In genomic region chr6:108565893-108566292, GRCh38 we compare ENCODE assay signal across 9 cellular contexts. TPM values are rescaled to one million over a fixed set of nuclear protein-coding genes. Genes with fewer than 3 reads are reported as not detected.
A peak's percentile ranks its signal among the peaks of the same experiment; 100 is the strongest.
DNase-seq lines count a peak whose midpoint lies in the region; ATAC-seq and TF ChIP-seq lines count a peak whose summit lies in the region.
"Had no signal": no experiment of that assay in that cellular context is flagged by ENCODE, and none has a peak within 500 bp of the region (broad histone marks: within the 10 kb centered on the region; RNA-seq: fewer than 3 reads in every experiment).

No MANE protein-coding gene starts in this region.

- TF ChIP-seq CTCF in PC-3 (conservative IDR thresholded peaks at IDR 0.05; ENCODE audit: low read depth, low read length) (no peak), neutrophil (IDR thresholded peaks at IDR 0.05) (peak; percentile 50), BE2C (IDR thresholded peaks at IDR 0.05; ENCODE audit: low read depth, low read length) (no peak)

- H3K27me3 ChIP-seq in PC-3 (ENCODE audit: low read length) (no peaks in the 10 kb centered on the region), neutrophil (no peaks in the 10 kb centered on the region), BE2C (no peaks in the 10 kb centered on the region)

- BruUV-seq in PC-3 (replicated peaks; lab: Mats Ljungman, UMichigan): no TSS peak

- intact Hi-C loops in PC-3 (cut with micrococcal nuclease): no loop called here

- H3K27me3 Mint-ChIP-seq in activated T-cell treated with anti-CD3 and anti-CD28 coated beads, Interleukin-2, amount 50 U/mL, for 72 hours (ENCODE audit: low read depth): peaks cover 18% of the 10 kb centered on the region

- CTCF ChIA-PET in PC-3 (lab: Charles Lee): no interaction called here

- H3K4me2 ChIP-seq in PC-3 (ENCODE audit: low read length): peak overlapping the region; percentile 82

- POLR2A ChIA-PET in PC-3 (lab: Charles Lee; ENCODE audit: unreplicated experiment): no interaction called here

- H3K9me3 Mint-ChIP-seq in activated T-cell treated with anti-CD3 and anti-CD28 coated beads, Interleukin-2, amount 50 U/mL, for 72 hours: no peaks in the 10 kb centered on the region

- H3K4me1 Mint-ChIP-seq in activated T-cell treated with anti-CD3 and anti-CD28 coated beads, Interleukin-2, amount 50 U/mL, for 72 hours (ENCODE audit: low read depth): peaks cover 63% of the 10 kb centered on the region

- H3K36me3 ChIP-seq in PC-3 (ENCODE audit: low read depth, low read length) (peaks cover 18% of the 10 kb centered on the region), neutrophil (peaks cover 19% of the 10 kb centered on the region), BE2C (peaks cover 19% of the 10 kb centered on the region)

- peak in 1 of 2 donors; percentile 2 for ATAC-seq in activated T-cell treated with anti-CD3 and anti-CD28 coated beads, Interleukin-2, amount 50 U/mL, for 72 hours (replicated peaks in 1 of 2)
- ATAC-seq in PC-3: no peak

- peaks cover 4% of the 10 kb centered on the region for H3F3A ChIP-seq in PC-3 (ENCODE audit: low read length, unreplicated experiment)

- H4K20me1 ChIP-seq in PC-3 (ENCODE audit: low read length): peaks cover 35% of the 10 kb centered on the region

- no peak overlapping the region for H2AFZ ChIP-seq in PC-3 (ENCODE audit: low read length)

- peak overlapping the region; percentile 5 to 72 for H3K4me3 Mint-ChIP-seq in activated T-cell treated with anti-CD3 and anti-CD28 coated beads, Interleukin-2, amount 50 U/mL, for 72 hours

- H3K9me2 ChIP-seq in PC-3 (replicated peaks; ENCODE audit: low read length): no peaks in the 10 kb centered on the region

- peaks cover 97% of the 10 kb centered on the region for H3K79me2 ChIP-seq in PC-3 (ENCODE audit: low read length)

- no peak for DNase-seq in activated T-cell treated with anti-CD3 and anti-CD28 coated beads, Interleukin-2, amount 50 U/mL, for 72 hours
- DNase-seq in activated T-cell treated with anti-CD3 and anti-CD28 coated beads, Interleukin-2, amount 50 U/mL, for 48 hours: no peak
- peak; percentile 45 for DNase-seq in PC-3
- DNase-seq in epithelial cell of prostate (ENCODE audit: low read depth, low spot score): no peak
- no peak for DNase-seq in NCI-H748 (lab: John Stamatoyannopoulos, UW; ENCODE audit: unreplicated experiment)
- DNase-seq in NCI-H2029 (lab: John Stamatoyannopoulos, UW): no peak
- no peak for DNase-seq in BE2C
- DNase-seq: DND-41 had no signal

- H3K27ac ChIP-seq in PC-3 (ENCODE audit: low read length) (peak overlapping the region; percentile 79), epithelial cell of prostate (peak overlapping the region; percentile 92), neutrophil (peak overlapping the region; percentile 99)

- no peaks in the 10 kb centered on the region for H3K9me3 ChIP-seq in PC-3 (ENCODE audit: low read length)
- H3K9me3 ChIP-seq in neutrophil: no peaks in the 10 kb centered on the region
- H3K9me3 ChIP-seq in BE2C: no peaks in the 10 kb centered on the region

- H3K9ac ChIP-seq in PC-3 (ENCODE audit: low read length): no peak overlapping the region

- H3K27ac Mint-ChIP-seq in activated T-cell treated with anti-CD3 and anti-CD28 coated beads, Interleukin-2, amount 50 U/mL, for 72 hours: peak overlapping the region; percentile 90

- peaks cover 33% of the 10 kb centered on the region for H3K4me1 ChIP-seq in PC-3 (ENCODE audit: insufficient read depth, low read length)
- H3K4me1 ChIP-seq in neutrophil (ENCODE audit: control insufficient read depth in 1 of 2, insufficient read depth in 1 of 2, low read depth in 1 of 2, low read length in 1 of 2): peaks cover 75% of the 10 kb centered on the region in 2 experiments
- H3K4me1 ChIP-seq in BE2C: peaks cover 15% of the 10 kb centered on the region

- H3K36me3 Mint-ChIP-seq in activated T-cell treated with anti-CD3 and anti-CD28 coated beads, Interleukin-2, amount 50 U/mL, for 72 hours (ENCODE audit: insufficient read depth in 2 of 2): peaks cover 7 to 8% of the 10 kb centered on the region in 2 donors

- peak overlapping the region; percentile 95 for H3K4me3 ChIP-seq in PC-3 (ENCODE audit: low read length)
- peak overlapping the region; percentile 81 to 91 for H3K4me3 ChIP-seq in neutrophil (ENCODE audit: low read depth in 1 of 2, low read length in 1 of 2)
- no peak overlapping the region for H3K4me3 ChIP-seq in BE2C (ENCODE audit: low read depth, low read length)

RNA-seq across cellular contexts. Expression of gene FOXO3, which starts 5.2 kb away (rescaled TPM):
- total RNA-seq in activated T-cell treated with anti-CD3 and anti-CD28 coated beads, Interleukin-2, amount 50 U/mL, for 72 hours: 10 to 100 TPM in 1 of 2 donors, 1 to 10 TPM in 1; 7.1 to 10.0 TPM
- 12.8 and 19.9 TPM in 2 replicates for total RNA-seq in PC-3 (2014; rRNA removed)
- 25.3 TPM for polyA plus RNA-seq in BE2C (2012; ENCODE audit: insufficient read depth, insufficient read length, low read depth)
